Comparison of ENCODE assay signal across 14 cellular contexts in the genomic region with DNA sequence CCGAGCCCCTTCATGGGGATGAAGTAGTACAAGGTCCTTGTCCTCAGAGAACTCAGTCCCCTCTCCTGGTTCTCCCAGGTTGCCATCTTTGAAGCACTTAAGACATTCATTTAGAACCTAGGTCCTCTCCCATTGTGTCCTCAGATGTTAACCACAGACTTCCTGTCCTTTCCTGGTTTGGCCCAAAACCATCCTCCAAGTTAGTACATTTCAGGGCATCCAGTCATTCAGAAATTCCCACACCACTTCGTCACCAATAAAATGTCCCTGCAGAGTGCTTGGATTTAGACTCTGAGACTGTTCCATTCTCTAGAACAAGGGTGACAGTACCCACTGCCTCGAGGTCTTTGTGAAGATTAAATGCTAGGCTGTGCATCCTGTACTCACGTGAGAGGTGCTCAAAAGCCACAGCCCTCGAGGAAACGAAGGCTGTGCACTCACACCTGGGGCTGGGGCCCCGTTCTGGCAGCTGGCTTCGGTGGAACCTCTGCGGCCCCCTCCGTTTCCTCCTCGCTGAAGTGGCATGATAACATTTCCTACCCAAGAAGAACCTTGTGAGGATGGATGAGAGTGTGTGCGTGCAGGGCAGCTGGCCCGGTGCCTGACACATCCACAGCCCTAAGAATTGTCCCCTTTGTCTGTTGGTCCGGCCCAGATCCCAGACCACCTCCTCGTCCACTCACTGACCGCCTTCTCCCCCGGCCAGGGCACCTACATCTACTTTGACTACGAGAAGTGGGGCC. TPM values are rescaled to one million over a fixed set of nuclear protein-coding genes. Genes with fewer than 3 reads are reported as not detected.
DNase-seq lines count a peak whose midpoint lies in the region; ATAC-seq and TF ChIP-seq lines count a peak whose summit lies in the region.
"Had no signal": no experiment of that assay in that cellular context is flagged by ENCODE, and none has a peak within 500 bp of the region (broad histone marks: within the 10 kb centered on the region; RNA-seq: fewer than 3 reads in every experiment).

No MANE protein-coding gene starts in this region.

- DNase-seq in CD4-positive, alpha-beta memory T cell = peak; percentile 55 to 65 (median 58)
- DNase-seq in activated naive CD4-positive, alpha-beta T cell treated with anti-CD3 and anti-CD28 coated beads, Interleukin-2, amount 50 U/mL, for 16 hours = peak; percentile 30
- DNase-seq in mesenchymal stem cell = no peak
- no peak for DNase-seq in NCI-H446 treated with DMSO at 0.1 percent for 48 hours (lab: John Stamatoyannopoulos, UW)
- DNase-seq in NCI-H2227 treated with DMSO at 0.1 percent for 48 hours (lab: John Stamatoyannopoulos, UW) = no peak
- DNase-seq: foreskin melanocyte, left ventricle myocardium inferior, NCI-H226, SIG-M5 had no signal

- H4K8ac ChIP-seq in mesenchymal stem cell (ENCODE audit: low read length) = no peak overlapping the region

- no peak overlapping the region for H3K4me3 ChIP-seq in CD4-positive, alpha-beta memory T cell (ENCODE audit: low read length in 2 of 2)
- H3K4me3 ChIP-seq in HEK293 (ENCODE audit: low read depth, low read length) = no peak overlapping the region
- H3K4me3 ChIP-seq in mesenchymal stem cell (ENCODE audit: insufficient read depth in 1 of 2, low read depth in 1 of 2, low read length in 2 of 2) = no peak overlapping the region
- H3K4me3 ChIP-seq: GM23338, left ventricle myocardium inferior, tibial nerve had no signal

- WGBS in mesenchymal stem cell = 96% methylated on average over 18 of the region's 18 CpGs

- intact Hi-C loops in CD4-positive, alpha-beta memory T cell (cut with micrococcal nuclease) = no loop called here

- no peak overlapping the region for H3K23ac ChIP-seq in mesenchymal stem cell (ENCODE audit: low read length in 2 of 2)

- POLR2A ChIA-PET in CD4-positive, alpha-beta memory T cell (lab: Charles Lee; ENCODE audit: partially characterized antibody) = interaction anchor here (2.4 to 7.8 kb wide), 3 partner anchors 16 to 40 kb away, joined by 7 to 131 read pairs (median 15); a partner anchor contains a TSS
- POLR2A ChIA-PET in HEK293 (lab: Yijun Ruan, JAX) = interaction anchor here (1.8 to 8.0 kb wide), 3 partner anchors 11 to 36 kb away, joined by 4 to 87 read pairs (median 7); a partner anchor contains a TSS

- peaks cover 46% of the 10 kb centered on the region for H3K79me1 ChIP-seq in mesenchymal stem cell (replicated peaks; ENCODE audit: low read length, poor library complexity, severe bottlenecking)

- TF ChIP-seq CTCF in HEK293 (tag by site-specific recombination; IDR thresholded peaks at IDR 0.05) = no peak

- no peak overlapping the region for H2BK5ac ChIP-seq in mesenchymal stem cell (ENCODE audit: low read depth, low read length, poor library complexity, severe bottlenecking)

- CTCF ChIA-PET in CD4-positive, alpha-beta memory T cell (lab: Charles Lee; ENCODE audit: partially characterized antibody) = no interaction called here
- CTCF ChIA-PET in HEK293 (lab: Yijun Ruan, JAX) = interaction anchor here (0.7 kb wide), 1 partner anchor 10 kb away, joined by 3 read pairs; no protein-coding TSS in a partner anchor

- no peaks in the 10 kb centered on the region for H3K9me3 Mint-ChIP-seq in CD4-positive, alpha-beta memory T cell

- no peak overlapping the region for H4K91ac ChIP-seq in mesenchymal stem cell (ENCODE audit: low read length)

- no peak overlapping the region for H2AFZ ChIP-seq in mesenchymal stem cell (ENCODE audit: low read depth, low read length)
- H2AFZ ChIP-seq: GM23338 had no signal

- no peak overlapping the region for H3K14ac ChIP-seq in mesenchymal stem cell (ENCODE audit: low read length in 2 of 2)

- H3K4ac ChIP-seq in mesenchymal stem cell (ENCODE audit: low read depth in 1 of 2, low read length in 2 of 2) = no peak overlapping the region

- H2AK5ac ChIP-seq in mesenchymal stem cell (ENCODE audit: low read length, severe bottlenecking) = no peak overlapping the region

- peak overlapping the region; percentile 57 for H3K9ac ChIP-seq in mesenchymal stem cell (ENCODE audit: low read length)

- H2BK15ac ChIP-seq in mesenchymal stem cell (ENCODE audit: low read depth, poor library complexity, severe bottlenecking) = no peak overlapping the region

- no peak overlapping the region for H3K4me2 ChIP-seq in mesenchymal stem cell (ENCODE audit: low read length, poor library complexity, severe bottlenecking)
- H3K4me2 ChIP-seq: GM23338 had no signal

- H2BK120ac ChIP-seq in mesenchymal stem cell (ENCODE audit: low read depth, low read length) = no peak overlapping the region

- H3K27ac ChIP-seq in CD4-positive, alpha-beta memory T cell (ENCODE audit: low read depth, low read length) = no peak overlapping the region
- H3K27ac ChIP-seq in HEK293 (ENCODE audit: extremely low read depth, low read depth, low read length) (peak overlapping the region; percentile 2; the same call in 1 of the 2 replicates), mesenchymal stem cell (ENCODE audit: low read length, poor library complexity, severe bottlenecking) (no peak overlapping the region)
- H3K27ac ChIP-seq: left ventricle myocardium inferior, tibial nerve had no signal

- H3K27me3 ChIP-seq in CD4-positive, alpha-beta memory T cell (ENCODE audit: insufficient read depth, low read length) = no peaks in the 10 kb centered on the region
- H3K27me3 ChIP-seq in mesenchymal stem cell (ENCODE audit: control insufficient read depth in 1 of 2, insufficient read depth in 1 of 2, low read length in 2 of 2) = no peaks in the 10 kb centered on the region
- H3K27me3 ChIP-seq: tibial nerve had no signal

- peaks cover 53% of the 10 kb centered on the region for H3K4me1 ChIP-seq in CD4-positive, alpha-beta memory T cell (ENCODE audit: insufficient read depth, low read length)
- H3K4me1 ChIP-seq in HEK293 (ENCODE audit: control insufficient read depth, insufficient read depth, low read length) (peaks cover 4% of the 10 kb centered on the region; the same call in 1 of the 2 replicates), mesenchymal stem cell (ENCODE audit: control insufficient read depth, insufficient read depth, low read depth, low read length) (peaks cover 11% of the 10 kb centered on the region)

- no peak overlapping the region for H2BK12ac ChIP-seq in mesenchymal stem cell (ENCODE audit: low read length in 2 of 2)

- peak overlapping the region in 6 of 8 donors; percentile 14 to 70 (median 41) for H3K4me3 Mint-ChIP-seq in CD4-positive, alpha-beta memory T cell
- H3K4me3 Mint-ChIP-seq: GM23338 had no signal

- peaks cover 74% of the 10 kb centered on the region for H3K36me3 ChIP-seq in CD4-positive, alpha-beta memory T cell (ENCODE audit: insufficient read depth, low read length)
- H3K36me3 ChIP-seq in HEK293 (ENCODE audit: control insufficient read depth in 2 of 2, insufficient read depth in 1 of 2, low read length in 2 of 2) = peaks cover 43 to 79% of the 10 kb centered on the region in 2 experiments
- peaks cover 78 to 80% of the 10 kb centered on the region in 2 experiments for H3K36me3 ChIP-seq in mesenchymal stem cell (ENCODE audit: control insufficient read depth in 1 of 2, insufficient read depth in 2 of 2, low read depth in 1 of 2, low read length in 2 of 2)

- H3K36me3 Mint-ChIP-seq in CD4-positive, alpha-beta memory T cell = peaks cover 34 to 75% of the 10 kb centered on the region in 2 donors

- no peaks in the 10 kb centered on the region for H3K9me3 ChIP-seq in CD4-positive, alpha-beta memory T cell (ENCODE audit: control insufficient read depth in 1 of 2, low read length in 2 of 2)
- H3K9me3 ChIP-seq in HEK293 (ENCODE audit: control insufficient read depth, insufficient read depth, low read depth, low read length) (no peaks in the 10 kb centered on the region), mesenchymal stem cell (ENCODE audit: control insufficient read depth, low read length) (no peaks in the 10 kb centered on the region)
- H3K9me3 ChIP-seq: left ventricle myocardium inferior, tibial nerve had no signal

- no peak overlapping the region for H3K18ac ChIP-seq in mesenchymal stem cell (ENCODE audit: low read depth in 1 of 2, low read length in 2 of 2)

- peak overlapping the region; percentile 39 to 93 (median 82) for H3K27ac Mint-ChIP-seq in CD4-positive, alpha-beta memory T cell
- H3K27ac Mint-ChIP-seq: GM23338 had no signal

- H3K4me1 Mint-ChIP-seq in CD4-positive, alpha-beta memory T cell = peaks cover 29 to 58% (median 44%) of the 10 kb centered on the region in 4 donors

- no peak for ATAC-seq in HG02885 (IDR thresholded peaks at IDR 0.05; ENCODE audit: poor library complexity, unreplicated experiment)
- ATAC-seq in GM21825 (IDR thresholded peaks at IDR 0.05; ENCODE audit: unreplicated experiment) = no peak
- ATAC-seq: GM23338 had no signal

- no peaks in the 10 kb centered on the region for H3K27me3 Mint-ChIP-seq in CD4-positive, alpha-beta memory T cell

TF ChIP-seq in HEK293, 187 proteins besides CTCF, POLR2A, EP300 and RAD21 (continues in another document):
- TF ChIP-seq ZNF112 (tag by site-specific recombination; IDR thresholded peaks at IDR 0.05) = no peak

RNA-seq across cellular contexts. Expression of a gene that starts 4.7 kb away (rescaled TPM):
- total RNA-seq in CD4-positive, alpha-beta memory T cell = 10 to 100 TPM; 19.6 to 22.7 TPM
- polyA plus RNA-seq in CD4-positive, alpha-beta memory T cell = 10 to 100 TPM in 1 of 2 donors, 1 to 10 TPM in 1; 9.9 to 18.1 TPM
- polyA plus RNA-seq in mesenchymal stem cell (2013, experiment 1 of 2) = 7.5 TPM
- 7.2 TPM for polyA plus RNA-seq in mesenchymal stem cell (2013, experiment 2 of 2)

RNA-seq across cellular contexts. Expression of a gene that starts 17.2 kb away (rescaled TPM):
- total RNA-seq in CD4-positive, alpha-beta memory T cell = 10 to 100 TPM; 80.0 to 82.3 TPM
- polyA plus RNA-seq in CD4-positive, alpha-beta memory T cell = 10 to 100 TPM in 1 of 2 donors, 1 to 10 TPM in 1; 3.3 to 21.0 TPM
- 34.1 TPM for polyA plus RNA-seq in mesenchymal stem cell (2013, experiment 1 of 2)
- 31.7 TPM for polyA plus RNA-seq in mesenchymal stem cell (2013, experiment 2 of 2)

RNA-seq across cellular contexts. Expression of a gene that starts 18.2 kb away (rescaled TPM):
- 1 to 10 TPM in 1 of 2 experiments, under 1 TPM in 1; 0.61 to 1.1 TPM for total RNA-seq in CD4-positive, alpha-beta memory T cell
- 1 to 10 TPM in 1 of 2 donors, under 1 TPM in 1; 0.71 to 3.3 TPM for polyA plus RNA-seq in CD4-positive, alpha-beta memory T cell
- 1.7 TPM for polyA plus RNA-seq in mesenchymal stem cell (2013, experiment 1 of 2)
- 1.2 TPM for polyA plus RNA-seq in mesenchymal stem cell (2013, experiment 2 of 2)

RNA-seq across cellular contexts. Expression of a gene that starts 34.6 kb away (rescaled TPM):
- 10 to 100 TPM; 46.4 to 55.5 TPM for total RNA-seq in CD4-positive, alpha-beta memory T cell
- polyA plus RNA-seq in CD4-positive, alpha-beta memory T cell = 10 to 100 TPM; 16.0 to 28.7 TPM
- polyA plus RNA-seq in mesenchymal stem cell (2013, experiment 1 of 2) = 175 TPM
- polyA plus RNA-seq in mesenchymal stem cell (2013, experiment 2 of 2) = 178 TPM

RNA-seq across cellular contexts. Expression of a gene that starts 36.3 kb away (rescaled TPM):
- total RNA-seq in CD4-positive, alpha-beta memory T cell = 10 to 100 TPM; 23.2 to 25.8 TPM
- polyA plus RNA-seq in CD4-positive, alpha-beta memory T cell = 10 to 100 TPM; 20.3 to 39.6 TPM
- polyA plus RNA-seq in mesenchymal stem cell (2013, experiment 1 of 2) = 65.1 TPM
- 67.7 TPM for polyA plus RNA-seq in mesenchymal stem cell (2013, experiment 2 of 2)

Comparison
In these comparisons a context has a peak if more than half of its experiments do, and no peak if none do; other contexts are left out.
1. DNase-seq: peak in CD4-positive, alpha-beta memory T cell (5 of 5) and activated naive CD4-positive, alpha-beta T cell treated with anti-CD3 and anti-CD28 coated beads, Interleukin-2, amount 50 U/mL, for 16 hours (single experiment); none in mesenchymal stem cell (single experiment), NCI-H446 treated with DMSO at 0.1 percent for 48 hours (single experiment) and NCI-H2227 treated with DMSO at 0.1 percent for 48 hours (single experiment).